25 cellular contexts compared by ENCODE assay signal in genomic region chr4:108833041-108833440, GRCh38.
A peak's percentile ranks its signal among the peaks of the same experiment; 100 is the strongest.
DNase-seq lines count a peak whose midpoint lies in the region; ATAC-seq and TF ChIP-seq lines count a peak whose summit lies in the region.
"Had no signal": no experiment of that assay in that cellular context is flagged by ENCODE, and none has a peak within 500 bp of the region (broad histone marks: within the 10 kb centered on the region; RNA-seq: fewer than 3 reads in every experiment).

No MANE protein-coding gene starts in this region.

- H3K4me1 ChIP-seq in spleen = peaks cover 0 to 4% (median 0%) of the 10 kb centered on the region in 6 donors
- H3K4me1 ChIP-seq: upper lobe of left lung had no signal

- intact Hi-C loops in activated T-helper 1 cell treated with anti-CD3 and anti-CD28 coated beads, Interleukin-12 subunit alpha, Interleukin-12 subunit beta, Interleukin-2, Interleukin-4 antibody, amounts not matched to agents 30 ng/mL and 10 ng/mL and 1 ng/mL, durations not matched to agents 14 hours and 24 hours and 36 hours (cut with micrococcal nuclease) = loop anchor here (10.0 kb wide), 3 partner anchors 352 to 982 kb away; partner anchors contain the start of gene GAR1
- intact Hi-C loops in spleen (cut with DNase I; ENCODE audit: low total_unique reads) = no loop called here

- TF ChIP-seq CTCF in WTC11 (IDR thresholded peaks at IDR 0.05) (no peak), kidney epithelial cell (IDR thresholded peaks at IDR 0.05; ENCODE audit: insufficient read depth, low read length, poor library complexity, severe bottlenecking) (peak; percentile 32), type B pancreatic cell (conservative IDR thresholded peaks at IDR 0.05) (peak; percentile 56), spleen (IDR thresholded peaks at IDR 0.05 in 8 of 11, conservative IDR thresholded peaks at IDR 0.05 in 3 of 11) (no peak)

- H3K27me3 Mint-ChIP-seq in WTC11 (ENCODE audit: low read depth) (no peaks in the 10 kb centered on the region), type B pancreatic cell (peaks cover 19% of the 10 kb centered on the region)
- peaks cover 9% of the 10 kb centered on the region for H3K27me3 Mint-ChIP-seq in activated T-helper 1 cell treated with anti-CD3 and anti-CD28 coated beads, Interleukin-12 subunit alpha, Interleukin-12 subunit beta, Interleukin-2, Interleukin-4 antibody, amounts not matched to agents 30 ng/mL and 10 ng/mL and 1 ng/mL, durations not matched to agents 14 hours and 24 hours and 36 hours (ENCODE audit: insufficient read depth)
- H3K27me3 Mint-ChIP-seq: memory B cell had no signal

- H3K27ac ChIP-seq in spleen = no peak overlapping the region
- H3K27ac ChIP-seq: gastroesophageal sphincter, upper lobe of left lung had no signal

- WGBS in spleen, 5 donors = 77 to 91% (median 85%) methylated on average over 4 of the region's 4 CpGs

- H3K27ac Mint-ChIP-seq in WTC11 = no peak overlapping the region
- no peak overlapping the region for H3K27ac Mint-ChIP-seq in type B pancreatic cell
- H3K27ac Mint-ChIP-seq in activated T-helper 1 cell treated with anti-CD3 and anti-CD28 coated beads, Interleukin-12 subunit alpha, Interleukin-12 subunit beta, Interleukin-2, Interleukin-4 antibody, amounts not matched to agents 30 ng/mL and 10 ng/mL and 1 ng/mL, durations not matched to agents 14 hours and 24 hours and 36 hours = no peak overlapping the region
- H3K27ac Mint-ChIP-seq: activated naive CD4-positive, alpha-beta T cell treated with anti-CD3 and anti-CD28 coated beads, Interleukin-2, amount 50 U/mL, for 72 hours; CD14-positive monocyte; immature natural killer cell; memory B cell; T-helper 2 cell treated with Interferon-gamma antibody and Interleukin-4, amounts not matched to agents 5 μg/mL and 100 μg/mL, for 36 hours had no signal

- no peaks in the 10 kb centered on the region for H3K27me3 ChIP-seq in kidney epithelial cell (ENCODE audit: control insufficient read depth, insufficient read depth, low read length)
- H3K27me3 ChIP-seq in spleen (replicated peaks in 1 of 7) = peaks cover 0 to 4% (median 0%) of the 10 kb centered on the region in 7 donors
- H3K27me3 ChIP-seq: gastroesophageal sphincter, upper lobe of left lung had no signal

- ATAC-seq in WTC11 = peak; percentile 34; the same call in 1 of the 2 replicates
- ATAC-seq: activated naive CD4-positive, alpha-beta T cell treated with anti-CD3 and anti-CD28 coated beads, Interleukin-2, amount 50 U/mL, for 72 hours; gastroesophageal sphincter; K562; Right ventricle myocardium inferior had no signal

- H3K36me3 Mint-ChIP-seq in WTC11 = no peaks in the 10 kb centered on the region
- H3K36me3 Mint-ChIP-seq in type B pancreatic cell = no peaks in the 10 kb centered on the region
- H3K36me3 Mint-ChIP-seq in activated T-helper 1 cell treated with anti-CD3 and anti-CD28 coated beads, Interleukin-12 subunit alpha, Interleukin-12 subunit beta, Interleukin-2, Interleukin-4 antibody, amounts not matched to agents 30 ng/mL and 10 ng/mL and 1 ng/mL, durations not matched to agents 14 hours and 24 hours and 36 hours (ENCODE audit: low read depth) = no peaks in the 10 kb centered on the region
- H3K36me3 Mint-ChIP-seq: activated naive CD4-positive, alpha-beta T cell treated with anti-CD3 and anti-CD28 coated beads, Interleukin-2, amount 50 U/mL, for 72 hours; CD14-positive monocyte; immature natural killer cell; memory B cell had no signal

- DNase-seq in OCI-M1 (lab: John Stamatoyannopoulos, UW) (peak; percentile 10), WTC11 (ENCODE audit: low spot score) (no peak), kidney epithelial cell (ENCODE audit: low read depth) (no peak), type B pancreatic cell (ENCODE audit: extremely low spot score, unreplicated experiment) (no peak), NCI-H2171 (lab: John Stamatoyannopoulos, UW) (no peak), spleen (no peak)
- DNase-seq in activated T-helper 1 cell treated with anti-CD3 and anti-CD28 coated beads, Interleukin-12 subunit alpha, Interleukin-12 subunit beta, Interleukin-2, Interleukin-4 antibody, amounts not matched to agents 30 ng/mL and 10 ng/mL and 1 ng/mL, durations not matched to agents 14 hours and 24 hours and 36 hours (ENCODE audit: low spot score) = no peak
- DNase-seq: activated CD4-positive, alpha-beta T cell treated with anti-CD3 and anti-CD28 coated beads, Interleukin-2, amount 50 U/mL, for 48 hours; anterior cingulate cortex; central memory CD4-positive, alpha-beta T cell; DMS79; GF-D8; immature natural killer cell; NCI-H446 treated with DMSO at 0.1 percent for 48 hours; occipital lobe; stimulated activated CD4-positive, alpha-beta T cell treated with anti-CD3 and anti-CD28 coated beads, Interleukin-2, amount 100 ng/mL, for 48 hours; upper lobe of left lung had no signal

- POLR2A ChIA-PET in WTC11 (lab: Charles Lee) = no interaction called here

- no peaks in the 10 kb centered on the region for H3K36me3 ChIP-seq in kidney epithelial cell (ENCODE audit: control insufficient read depth, insufficient read depth, low read length)
- H3K36me3 ChIP-seq in spleen = no peaks in the 10 kb centered on the region
- H3K36me3 ChIP-seq: gastroesophageal sphincter, HAP-1, upper lobe of left lung had no signal

- TF ChIP-seq POLR2A in spleen (IDR thresholded peaks at IDR 0.05) = no peak

- H3K4me3 ChIP-seq in kidney epithelial cell (ENCODE audit: low read depth, low read length) (no peak overlapping the region), spleen (no peak overlapping the region)
- H3K4me3 ChIP-seq: gastroesophageal sphincter, HAP-1, K562, upper lobe of left lung had no signal

- H3K9me3 Mint-ChIP-seq in WTC11 (no peaks in the 10 kb centered on the region), type B pancreatic cell (no peaks in the 10 kb centered on the region)
- H3K9me3 Mint-ChIP-seq in activated T-helper 1 cell treated with anti-CD3 and anti-CD28 coated beads, Interleukin-12 subunit alpha, Interleukin-12 subunit beta, Interleukin-2, Interleukin-4 antibody, amounts not matched to agents 30 ng/mL and 10 ng/mL and 1 ng/mL, durations not matched to agents 14 hours and 24 hours and 36 hours = no peaks in the 10 kb centered on the region
- H3K9me3 Mint-ChIP-seq: activated naive CD4-positive, alpha-beta T cell treated with anti-CD3 and anti-CD28 coated beads, Interleukin-2, amount 50 U/mL, for 72 hours; CD14-positive monocyte; immature natural killer cell; memory B cell; T-helper 2 cell treated with Interferon-gamma antibody and Interleukin-4, amounts not matched to agents 5 μg/mL and 100 μg/mL, for 36 hours had no signal

- H3K4me3 Mint-ChIP-seq in WTC11 = no peak overlapping the region
- no peak overlapping the region for H3K4me3 Mint-ChIP-seq in type B pancreatic cell
- H3K4me3 Mint-ChIP-seq in activated T-helper 1 cell treated with anti-CD3 and anti-CD28 coated beads, Interleukin-12 subunit alpha, Interleukin-12 subunit beta, Interleukin-2, Interleukin-4 antibody, amounts not matched to agents 30 ng/mL and 10 ng/mL and 1 ng/mL, durations not matched to agents 14 hours and 24 hours and 36 hours = no peak overlapping the region
- H3K4me3 Mint-ChIP-seq: CD14-positive monocyte; immature natural killer cell; memory B cell; T-helper 2 cell treated with Interferon-gamma antibody and Interleukin-4, amounts not matched to agents 5 μg/mL and 100 μg/mL, for 36 hours had no signal

- H3K4me1 Mint-ChIP-seq in WTC11 = no peaks in the 10 kb centered on the region
- peaks cover 26% of the 10 kb centered on the region for H3K4me1 Mint-ChIP-seq in type B pancreatic cell (ENCODE audit: unreplicated experiment)
- H3K4me1 Mint-ChIP-seq in activated T-helper 1 cell treated with anti-CD3 and anti-CD28 coated beads, Interleukin-12 subunit alpha, Interleukin-12 subunit beta, Interleukin-2, Interleukin-4 antibody, amounts not matched to agents 30 ng/mL and 10 ng/mL and 1 ng/mL, durations not matched to agents 14 hours and 24 hours and 36 hours (ENCODE audit: low read depth) = peaks cover 8% of the 10 kb centered on the region
- H3K4me1 Mint-ChIP-seq: CD14-positive monocyte, immature natural killer cell, memory B cell had no signal

- CTCF ChIA-PET in WTC11 (lab: Charles Lee) = interaction anchor here (2.8 kb wide), 1 partner anchor 461 kb away, joined by 15 read pairs; no protein-coding TSS in a partner anchor

- H3K9me3 ChIP-seq in spleen = no peaks in the 10 kb centered on the region
- H3K9me3 ChIP-seq: gastroesophageal sphincter, HAP-1, upper lobe of left lung had no signal

TF ChIP-seq in WTC11, 78 proteins besides CTCF, POLR2A, EP300 and RAD21 (continues in another document):
- no peak for TF ChIP-seq IRF1 (CRISPR knock-in tag; IDR thresholded peaks at IDR 0.05)
- TF ChIP-seq NR2C2 (CRISPR knock-in tag; IDR thresholded peaks at IDR 0.05) = no peak
- TF ChIP-seq SP1 (CRISPR knock-in tag; conservative IDR thresholded peaks at IDR 0.05) = no peak
- no peak for TF ChIP-seq USF2 (CRISPR knock-in tag; IDR thresholded peaks at IDR 0.05)
- TF ChIP-seq NFYB (CRISPR knock-in tag; conservative IDR thresholded peaks at IDR 0.05; ENCODE audit: low read depth) = no peak
- no peak for TF ChIP-seq ZNF396 (CRISPR knock-in tag; IDR thresholded peaks at IDR 0.05; ENCODE audit: borderline replicate concordance)

Comparison
In these comparisons a context has a peak if more than half of its experiments do, and no peak if none do; other contexts are left out.
1. CTCF ChIP-seq: peak in kidney epithelial cell (single experiment) and type B pancreatic cell (single experiment); none in WTC11 (single experiment) and spleen (0 of 11).